Comparison of ENCODE assay signal across 14 cellular contexts in the genomic region with DNA sequence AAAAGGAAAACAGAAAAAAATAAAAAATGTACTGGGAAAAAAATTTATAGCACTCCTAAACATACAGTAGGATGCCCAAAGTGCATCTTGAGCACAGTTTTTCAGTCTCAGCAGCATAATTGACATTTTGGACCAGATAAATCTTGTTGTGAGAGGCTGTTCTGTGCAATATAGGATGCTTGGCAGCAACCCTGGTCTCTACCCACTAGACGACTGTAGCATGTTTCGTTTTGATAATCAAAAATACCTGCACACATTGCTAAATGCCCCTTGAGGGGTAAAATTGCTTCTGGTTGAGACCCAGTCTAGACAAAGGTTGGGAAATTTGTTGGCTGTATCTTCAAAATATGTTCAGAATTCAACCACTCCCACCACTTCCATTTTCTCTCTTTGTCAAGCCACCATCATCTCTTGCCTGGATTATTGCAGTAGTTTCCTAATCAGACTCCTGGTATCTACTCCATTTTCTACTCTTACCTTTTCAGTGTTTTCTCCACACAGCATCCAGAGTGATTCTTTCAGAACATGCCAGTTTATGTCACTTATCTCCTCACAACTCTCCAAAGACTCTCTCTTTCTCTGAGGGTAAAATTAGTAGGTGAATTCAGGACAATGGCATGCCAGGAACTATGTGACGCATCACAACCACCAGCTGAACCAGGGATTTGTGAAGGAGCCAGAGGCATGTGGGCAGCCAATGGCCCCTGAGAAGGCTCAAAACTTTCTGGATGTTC.
DNase-seq lines count a peak whose midpoint lies in the region; ATAC-seq lines count a peak whose summit lies in the region.
"Had no signal": no experiment of that assay in that cellular context is flagged by ENCODE, and none has a peak within 500 bp of the region (broad histone marks: within the 10 kb centered on the region; RNA-seq: fewer than 3 reads in every experiment).

No MANE protein-coding gene starts in this region.

- no peaks in the 10 kb centered on the region for H3K4me1 Mint-ChIP-seq in T-helper 17 cell

- no peak overlapping the region for H3K4me3 ChIP-seq in MG63
- H3K4me3 ChIP-seq: BLaER1, esophagus muscularis mucosa, left lung had no signal

- no peak overlapping the region for H3K4me3 Mint-ChIP-seq in T-helper 17 cell

- H3K27me3 ChIP-seq in MG63 = no peaks in the 10 kb centered on the region
- H3K27me3 ChIP-seq: BLaER1, esophagus muscularis mucosa, left lung had no signal

- no peak overlapping the region for H3K27ac Mint-ChIP-seq in T-helper 17 cell
- H3K27ac Mint-ChIP-seq: progenitor cell of endocrine pancreas had no signal

- ATAC-seq in T-helper 17 cell = no peak
- ATAC-seq: left lung had no signal

- H3K36me3 Mint-ChIP-seq in T-helper 17 cell (ENCODE audit: low read depth) = no peaks in the 10 kb centered on the region

- peaks cover 8% of the 10 kb centered on the region for H3K27me3 Mint-ChIP-seq in T-helper 17 cell
- H3K27me3 Mint-ChIP-seq: progenitor cell of endocrine pancreas had no signal

- no peaks in the 10 kb centered on the region for H3K9me3 ChIP-seq in MG63
- H3K9me3 ChIP-seq in T-helper 17 cell (ENCODE audit: control insufficient read depth, low read length, poor library complexity, severe bottlenecking) = no peaks in the 10 kb centered on the region
- H3K9me3 ChIP-seq: BLaER1, esophagus muscularis mucosa, left lung had no signal

- DNase-seq in AG08395 (ENCODE audit: low spot score) (peak; percentile 79), MG63 (peak; percentile 67), dedifferentiated amniotic fluid mesenchymal stem cell (ENCODE audit: extremely low spot score) (peak; percentile 87), islet precursor cell (peak; percentile 79), NCI-H774 (lab: John Stamatoyannopoulos, UW) (no peak), T-helper 17 cell (no peak), T-helper 9 cell (no peak), posterior cingulate gyrus (no peak)
- DNase-seq: activated T-cell treated with anti-CD3 and anti-CD28 coated beads for 4 hours, left lung, NCI-H2171 had no signal

- intact Hi-C loops in posterior cingulate gyrus (cut with DNase I) = no loop called here

- no peaks in the 10 kb centered on the region for H3K36me3 ChIP-seq in MG63
- H3K36me3 ChIP-seq: BLaER1, esophagus muscularis mucosa, left lung had no signal

Comparison
In these comparisons a context has a peak if more than half of its experiments do, and no peak if none do; other contexts are left out.
1. DNase-seq: peak in AG08395 (single experiment), MG63 (single experiment), dedifferentiated amniotic fluid mesenchymal stem cell (single experiment) and islet precursor cell (single experiment); none in NCI-H774 (single experiment), T-helper 17 cell (0 of 3), T-helper 9 cell (single experiment) and posterior cingulate gyrus (0 of 10).